ENCODE assay signal across 15 cellular contexts in genomic region chr5:179285236-179285635, GRCh38.
DNase-seq lines count a peak whose midpoint lies in the region; ATAC-seq and TF ChIP-seq lines count a peak whose summit lies in the region.
"Had no signal": no experiment of that assay in that cellular context is flagged by ENCODE, and none has a peak within 500 bp of the region (broad histone marks: within the 10 kb centered on the region; RNA-seq: fewer than 3 reads in every experiment).

No MANE protein-coding gene starts in this region.

- no peak overlapping the region for H3K4me3 ChIP-seq in SK-N-SH (ENCODE audit: low read depth in 2 of 2, low read length in 1 of 2)
- no peak overlapping the region for H3K4me3 ChIP-seq in gastroesophageal sphincter
- H3K4me3 ChIP-seq in smooth muscle cell = no peak overlapping the region
- H3K4me3 ChIP-seq: HAP-1 had no signal

- H3F3A ChIP-seq in SK-N-SH (replicated peaks; ENCODE audit: insufficient read depth) (no peaks in the 10 kb centered on the region), smooth muscle cell (ENCODE audit: low read depth) (no peaks in the 10 kb centered on the region)

- no peak overlapping the region for H3K4me3 Mint-ChIP-seq in T-cell
- H3K4me3 Mint-ChIP-seq: CD4-positive, alpha-beta memory T cell; natural killer cell treated with Interleukin-12 subunit alpha and Interleukin-12 subunit beta and Interleukin-15 and Interleukin-18, amount 100 ng/mL, for 72 hours; stimulated activated naive B cell treated with anti-CD40 and anti-IgM and Interleukin-4, amounts not matched to agents 10 μg/mL and 1 μg/mL and 100 μg/mL, for 72 hours had no signal

- peaks cover 2% of the 10 kb centered on the region for H3K9me3 ChIP-seq in SK-N-SH
- no peaks in the 10 kb centered on the region for H3K9me3 ChIP-seq in gastroesophageal sphincter
- H3K9me3 ChIP-seq in smooth muscle cell (replicated peaks; ENCODE audit: low read depth) = no peaks in the 10 kb centered on the region
- H3K9me3 ChIP-seq: HAP-1 had no signal

- DNase-seq in SK-N-SH (peak; percentile 89), midbrain (lab: John Stamatoyannopoulos, UW) (peak; percentile 58), smooth muscle cell (lab: John Stamatoyannopoulos, UW; ENCODE audit: unreplicated experiment) (no peak), DMS79 treated with DMSO at 0.1 percent for 48 hours (lab: John Stamatoyannopoulos, UW) (no peak), DMS 273 treated with DMSO at 0.1 percent for 48 hours (lab: John Stamatoyannopoulos, UW) (no peak), T-cell (no peak)
- DNase-seq: activated T-cell treated with anti-CD3 and anti-CD28 coated beads for 4 hours; CD4-positive, alpha-beta memory T cell; NCI-H187; stimulated activated naive B cell treated with anti-CD40 and anti-IgM and Interleukin-4, amounts not matched to agents 10 μg/mL and 1 μg/mL and 100 μg/mL, for 72 hours; WERI-Rb-1 had no signal

- H3K27me3 ChIP-seq in SK-N-SH (ENCODE audit: insufficient read depth) (no peaks in the 10 kb centered on the region), gastroesophageal sphincter (no peaks in the 10 kb centered on the region), smooth muscle cell (ENCODE audit: low read depth) (no peaks in the 10 kb centered on the region)

- H3K9me3 Mint-ChIP-seq in T-cell = peaks cover 0 to 5% (median 0%) of the 10 kb centered on the region in 3 donors
- H3K9me3 Mint-ChIP-seq: natural killer cell treated with Interleukin-12 subunit alpha and Interleukin-12 subunit beta and Interleukin-15 and Interleukin-18, amount 100 ng/mL, for 72 hours had no signal

- TF ChIP-seq EP300 in SK-N-SH (IDR thresholded peaks at IDR 0.05; ENCODE audit: borderline replicate concordance in 1 of 2, low read depth in 1 of 2, low read length in 1 of 2) (peak in 1 of 2 experiments; percentile 88; a peak in 2 of 4 replicates), gastroesophageal sphincter (IDR thresholded peaks at IDR 0.05) (no peak)

- no peaks in the 10 kb centered on the region for H3K79me2 ChIP-seq in SK-N-SH (ENCODE audit: insufficient read depth)
- peaks cover 10% of the 10 kb centered on the region for H3K79me2 ChIP-seq in smooth muscle cell (ENCODE audit: low read depth)

- H3K27me3 Mint-ChIP-seq in T-cell = peaks cover 0 to 4% of the 10 kb centered on the region in 2 donors
- H3K27me3 Mint-ChIP-seq: natural killer cell treated with Interleukin-12 subunit alpha and Interleukin-12 subunit beta and Interleukin-15 and Interleukin-18, amount 100 ng/mL, for 72 hours; stimulated activated naive B cell treated with anti-CD40 and anti-IgM and Interleukin-4, amounts not matched to agents 10 μg/mL and 1 μg/mL and 100 μg/mL, for 72 hours had no signal

- no peak for TF ChIP-seq RAD21 in SK-N-SH (IDR thresholded peaks at IDR 0.05; ENCODE audit: low read length)

- H3K4me1 Mint-ChIP-seq in T-cell = no peaks in the 10 kb centered on the region
- H3K4me1 Mint-ChIP-seq: CD4-positive, alpha-beta memory T cell; stimulated activated naive B cell treated with anti-CD40 and anti-IgM and Interleukin-4, amounts not matched to agents 10 μg/mL and 1 μg/mL and 100 μg/mL, for 72 hours had no signal

- H3K36me3 Mint-ChIP-seq in T-cell = no peaks in the 10 kb centered on the region
- H3K36me3 Mint-ChIP-seq: CD4-positive, alpha-beta memory T cell; natural killer cell treated with Interleukin-12 subunit alpha and Interleukin-12 subunit beta and Interleukin-15 and Interleukin-18, amount 100 ng/mL, for 72 hours; stimulated activated naive B cell treated with anti-CD40 and anti-IgM and Interleukin-4, amounts not matched to agents 10 μg/mL and 1 μg/mL and 100 μg/mL, for 72 hours had no signal

- H3K4me2 ChIP-seq in SK-N-SH = no peak overlapping the region
- H3K4me2 ChIP-seq in smooth muscle cell = peak overlapping the region; percentile 68

- POLR2A ChIA-PET in SK-N-SH (lab: Yijun Ruan, JAX) = interaction anchor here (1.3 to 2.5 kb wide), 5 partner anchors 9 to 152 kb away, joined by 3 to 13 read pairs (median 6); no protein-coding TSS in a partner anchor
- POLR2A ChIA-PET in T-cell (lab: Charles Lee) = no interaction called here

- CTCF ChIA-PET in SK-N-SH (lab: Yijun Ruan, JAX) = interaction anchor here (0.7 to 1.7 kb wide), 6 partner anchors 11 to 209 kb away, joined by 3 to 8 read pairs (median 6); no protein-coding TSS in a partner anchor
- CTCF ChIA-PET in T-cell (lab: Charles Lee) = no interaction called here

- no peak overlapping the region for H2AFZ ChIP-seq in SK-N-SH (ENCODE audit: low read depth)
- H2AFZ ChIP-seq in smooth muscle cell (ENCODE audit: low read depth) = peak overlapping the region; percentile 75

- H3K4me1 ChIP-seq in SK-N-SH (ENCODE audit: control insufficient read depth in 1 of 2, insufficient read depth in 2 of 2, low read depth in 1 of 2, low read length in 1 of 2) (peaks cover 0 to 64% of the 10 kb centered on the region in 2 experiments; a peak in 2 of 4 replicates), gastroesophageal sphincter (peaks cover 0 to 26% (median 4%) of the 10 kb centered on the region in 3 donors), smooth muscle cell (ENCODE audit: low read depth) (peaks cover 12% of the 10 kb centered on the region)
- H3K4me1 ChIP-seq: HAP-1 had no signal

- TF ChIP-seq CTCF in SK-N-SH (IDR thresholded peaks at IDR 0.05) (no peak), gastroesophageal sphincter (IDR thresholded peaks at IDR 0.05) (no peak), smooth muscle cell (IDR thresholded peaks at IDR 0.05; ENCODE audit: borderline replicate concordance, insufficient read depth, poor library complexity, severe bottlenecking) (no peak)

- 35% methylated on average over 7 of the region's 9 CpGs for WGBS in SK-N-SH (ENCODE audit: low lambda C conversion rate)
- 46 to 60% methylated on average over 1 to 8 of the region's 9 CpGs for WGBS in gastroesophageal sphincter (ENCODE audit: low coverage in 1 of 2), 2 donors
- 24% methylated on average over 9 of the region's 9 CpGs for WGBS in smooth muscle cell (ENCODE audit: low lambda C conversion rate)

- H3K9ac ChIP-seq in SK-N-SH (no peak overlapping the region), smooth muscle cell (ENCODE audit: low read depth) (no peak overlapping the region)

- no peak for TF ChIP-seq POLR2A in gastroesophageal sphincter (IDR thresholded peaks at IDR 0.05)

- ATAC-seq in gastroesophageal sphincter (peak; percentile 68), GM21526 (IDR thresholded peaks at IDR 0.05; ENCODE audit: low FRiP score, unreplicated experiment) (no peak), T-cell (replicated peaks in 1 of 4) (no peak)
- ATAC-seq: natural killer cell treated with Interleukin-12 subunit alpha and Interleukin-12 subunit beta and Interleukin-15 and Interleukin-18, amount 100 ng/mL, for 72 hours; stimulated activated naive B cell treated with anti-CD40 and anti-IgM and Interleukin-4, amounts not matched to agents 10 μg/mL and 1 μg/mL and 100 μg/mL, for 72 hours had no signal

- H3K9me2 ChIP-seq in SK-N-SH = no peaks in the 10 kb centered on the region

- H4K20me1 ChIP-seq in SK-N-SH (ENCODE audit: insufficient read depth) = no peaks in the 10 kb centered on the region
- H4K20me1 ChIP-seq in smooth muscle cell (ENCODE audit: low read depth) = no peaks in the 10 kb centered on the region

- H3K27ac Mint-ChIP-seq in T-cell = no peak overlapping the region
- H3K27ac Mint-ChIP-seq: CD4-positive, alpha-beta memory T cell; natural killer cell treated with Interleukin-12 subunit alpha and Interleukin-12 subunit beta and Interleukin-15 and Interleukin-18, amount 100 ng/mL, for 72 hours; stimulated activated naive B cell treated with anti-CD40 and anti-IgM and Interleukin-4, amounts not matched to agents 10 μg/mL and 1 μg/mL and 100 μg/mL, for 72 hours had no signal

- H3K36me3 ChIP-seq in SK-N-SH (replicated peaks in 1 of 2; ENCODE audit: control insufficient read depth in 1 of 2, insufficient read depth in 2 of 2, low read length in 1 of 2) (no peaks in the 10 kb centered on the region), gastroesophageal sphincter (no peaks in the 10 kb centered on the region), smooth muscle cell (ENCODE audit: low read depth) (no peaks in the 10 kb centered on the region)
- H3K36me3 ChIP-seq: HAP-1, WERI-Rb-1 had no signal

- peak overlapping the region in 1 of 2 experiments; percentile 97; a peak in 2 of 4 replicates for H3K27ac ChIP-seq in SK-N-SH (ENCODE audit: low read depth in 2 of 2, low read length in 1 of 2)
- H3K27ac ChIP-seq in gastroesophageal sphincter = peak overlapping the region in 1 of 4 donors; percentile 33
- peak overlapping the region; percentile 26 for H3K27ac ChIP-seq in smooth muscle cell (ENCODE audit: low read depth)
- H3K27ac ChIP-seq: WERI-Rb-1 had no signal

TF ChIP-seq in SK-N-SH, 30 proteins besides CTCF, POLR2A, EP300 and RAD21 (continues in another document):
- TF ChIP-seq TAF1 (IDR thresholded peaks at IDR 0.05; ENCODE audit: borderline replicate concordance, low read depth, low read length) = no peak
- peak; percentile 80; the same call in 1 of the 2 replicates for TF ChIP-seq RCOR1 (IDR thresholded peaks at IDR 0.05; ENCODE audit: low read length)
- TF ChIP-seq REST (IDR thresholded peaks at IDR 0.05; ENCODE audit: low read depth, low read length) = no peak
- TF ChIP-seq RFX5 (IDR thresholded peaks at IDR 0.05; ENCODE audit: low read length) = no peak
- no peak for TF ChIP-seq NFIC (IDR thresholded peaks at IDR 0.05; ENCODE audit: borderline replicate concordance)
- no peak for TF ChIP-seq NRF1 (IDR thresholded peaks at IDR 0.05; ENCODE audit: low read depth, low read length)

Comparison
In these comparisons a context has a peak if more than half of its experiments do, and no peak if none do; other contexts are left out.
1. DNase-seq: peak in SK-N-SH (single experiment) and midbrain (single experiment); none in smooth muscle cell (single experiment), DMS79 treated with DMSO at 0.1 percent for 48 hours (single experiment), DMS 273 treated with DMSO at 0.1 percent for 48 hours (single experiment) and T-cell (0 of 34).